ENCODE assay signal across 8 cellular contexts in genomic region chr10:21993360-21994001, GRCh38. TPM values are rescaled to one million over a fixed set of nuclear protein-coding genes. Genes with fewer than 3 reads are reported as not detected.
DNase-seq lines count a peak whose midpoint lies in the region; ATAC-seq and TF ChIP-seq lines count a peak whose summit lies in the region.

No MANE protein-coding gene starts in this region.

- in situ Hi-C loops in astrocyte of the cerebellum (cut with HindIII; ENCODE audit: low sequenced_read_pairs) = loop anchor here (25.0 kb wide), 1 partner anchor 994 kb away; no protein-coding TSS in a partner anchor

- no peak overlapping the region for H3K4me3 ChIP-seq in CD4-positive, CD25-positive, alpha-beta regulatory T cell (ENCODE audit: low read depth, low read length)
- no peak overlapping the region for H3K4me3 ChIP-seq in astrocyte of the cerebellum (ENCODE audit: low read depth, low read length)

- no peak overlapping the region for H3K27ac Mint-ChIP-seq in CD4-positive, CD25-positive, alpha-beta regulatory T cell
- H3K27ac Mint-ChIP-seq in activated T-cell treated with anti-CD3 and anti-CD28 coated beads, Interleukin-2, amount 50 U/mL, for 24 hours = no peak overlapping the region

- ATAC-seq in CD4-positive, CD25-positive, alpha-beta regulatory T cell (ENCODE audit: low read depth in 2 of 2) = no peak
- ATAC-seq in HG02763 (IDR thresholded peaks at IDR 0.05; ENCODE audit: unreplicated experiment) = no peak
- ATAC-seq in HG03378 (IDR thresholded peaks at IDR 0.05; ENCODE audit: unreplicated experiment) = no peak
- ATAC-seq in GM18498 (IDR thresholded peaks at IDR 0.05; ENCODE audit: unreplicated experiment) = no peak

- H3K27me3 ChIP-seq in CD4-positive, CD25-positive, alpha-beta regulatory T cell (ENCODE audit: control insufficient read depth, insufficient read depth, low read length) = no peaks in the 10 kb centered on the region

- peaks cover 6% of the 10 kb centered on the region for H3K4me1 ChIP-seq in CD4-positive, CD25-positive, alpha-beta regulatory T cell (ENCODE audit: control insufficient read depth, insufficient read depth, low read length, poor library complexity, severe bottlenecking)

- TF ChIP-seq CTCF in astrocyte of the cerebellum (IDR thresholded peaks at IDR 0.05; ENCODE audit: low read depth, low read length, missing control alignments) = peak; percentile 15

- H3K4me1 Mint-ChIP-seq in CD4-positive, CD25-positive, alpha-beta regulatory T cell = peaks cover 7 to 28% (median 19%) of the 10 kb centered on the region in 4 donors
- H3K4me1 Mint-ChIP-seq in activated T-cell treated with anti-CD3 and anti-CD28 coated beads, Interleukin-2, amount 50 U/mL, for 24 hours (ENCODE audit: low read depth) = peaks cover 35% of the 10 kb centered on the region

- H3K36me3 Mint-ChIP-seq in CD4-positive, CD25-positive, alpha-beta regulatory T cell = no peaks in the 10 kb centered on the region
- no peaks in the 10 kb centered on the region for H3K36me3 Mint-ChIP-seq in activated T-cell treated with anti-CD3 and anti-CD28 coated beads, Interleukin-2, amount 50 U/mL, for 24 hours (ENCODE audit: low read depth)

- H3K27ac ChIP-seq in CD4-positive, CD25-positive, alpha-beta regulatory T cell (ENCODE audit: insufficient read depth, low read length, poor library complexity, severe bottlenecking) = no peak overlapping the region

- H3K27me3 Mint-ChIP-seq in CD4-positive, CD25-positive, alpha-beta regulatory T cell = no peaks in the 10 kb centered on the region
- no peaks in the 10 kb centered on the region for H3K27me3 Mint-ChIP-seq in activated T-cell treated with anti-CD3 and anti-CD28 coated beads, Interleukin-2, amount 50 U/mL, for 24 hours

- H3K9me3 Mint-ChIP-seq in CD4-positive, CD25-positive, alpha-beta regulatory T cell = no peaks in the 10 kb centered on the region
- no peaks in the 10 kb centered on the region for H3K9me3 Mint-ChIP-seq in activated T-cell treated with anti-CD3 and anti-CD28 coated beads, Interleukin-2, amount 50 U/mL, for 24 hours

- H3K36me3 ChIP-seq in CD4-positive, CD25-positive, alpha-beta regulatory T cell (ENCODE audit: control insufficient read depth, insufficient read depth, low read length) = no peaks in the 10 kb centered on the region

- no peaks in the 10 kb centered on the region for H3K9me3 ChIP-seq in CD4-positive, CD25-positive, alpha-beta regulatory T cell (ENCODE audit: control insufficient read depth in 2 of 2, low read length in 2 of 2)

- DNase-seq in CD4-positive, CD25-positive, alpha-beta regulatory T cell = peak in 2 of 3 donors; percentile 55 to 57
- DNase-seq in HT1080 (ENCODE audit: low read depth) = peak; percentile 42
- no peak for DNase-seq in astrocyte of the cerebellum (ENCODE audit: low read depth)
- peak; percentile 36 to 41 for DNase-seq in lung microvascular endothelial cell (ENCODE audit: low read depth in 2 of 2)
- no peak for DNase-seq in activated T-cell treated with anti-CD3 and anti-CD28 coated beads, Interleukin-2, amount 50 U/mL, for 24 hours

- no peak overlapping the region for H3K4me3 Mint-ChIP-seq in CD4-positive, CD25-positive, alpha-beta regulatory T cell
- H3K4me3 Mint-ChIP-seq in activated T-cell treated with anti-CD3 and anti-CD28 coated beads, Interleukin-2, amount 50 U/mL, for 24 hours = no peak overlapping the region

RNA-seq across cellular contexts. Expression of gene DNAJC1, which starts 10.0 kb away (rescaled TPM):
- total RNA-seq in CD4-positive, CD25-positive, alpha-beta regulatory T cell = 23.2 TPM
- 10 to 100 TPM; 12.9 to 27.5 (median 18.8) TPM for polyA plus RNA-seq in CD4-positive, CD25-positive, alpha-beta regulatory T cell
- total RNA-seq in HT1080 (2014; rRNA removed; shearing (Covaris generic)) = 21.8 and 23.0 TPM in 2 replicates
- 28.7 and 37.9 TPM in 2 replicates for polyA plus RNA-seq in HT1080 (2015; cell fraction: cytosol; rRNA removed)
- polyA plus RNA-seq in HT1080 (2015; cell fraction: nucleus; rRNA removed) = 32.9 and 59.8 TPM in 2 replicates
- total RNA-seq in lung microvascular endothelial cell = 23.5 and 33.7 TPM in 2 replicates

Comparison
In these comparisons a context has a peak if more than half of its experiments do, and no peak if none do; other contexts are left out.
1. DNase-seq: peak in CD4-positive, CD25-positive, alpha-beta regulatory T cell (2 of 3), HT1080 (single experiment) and lung microvascular endothelial cell (2 of 2); none in astrocyte of the cerebellum (single experiment) and activated T-cell treated with anti-CD3 and anti-CD28 coated beads, Interleukin-2, amount 50 U/mL, for 24 hours (single experiment).